In the genomic region with DNA sequence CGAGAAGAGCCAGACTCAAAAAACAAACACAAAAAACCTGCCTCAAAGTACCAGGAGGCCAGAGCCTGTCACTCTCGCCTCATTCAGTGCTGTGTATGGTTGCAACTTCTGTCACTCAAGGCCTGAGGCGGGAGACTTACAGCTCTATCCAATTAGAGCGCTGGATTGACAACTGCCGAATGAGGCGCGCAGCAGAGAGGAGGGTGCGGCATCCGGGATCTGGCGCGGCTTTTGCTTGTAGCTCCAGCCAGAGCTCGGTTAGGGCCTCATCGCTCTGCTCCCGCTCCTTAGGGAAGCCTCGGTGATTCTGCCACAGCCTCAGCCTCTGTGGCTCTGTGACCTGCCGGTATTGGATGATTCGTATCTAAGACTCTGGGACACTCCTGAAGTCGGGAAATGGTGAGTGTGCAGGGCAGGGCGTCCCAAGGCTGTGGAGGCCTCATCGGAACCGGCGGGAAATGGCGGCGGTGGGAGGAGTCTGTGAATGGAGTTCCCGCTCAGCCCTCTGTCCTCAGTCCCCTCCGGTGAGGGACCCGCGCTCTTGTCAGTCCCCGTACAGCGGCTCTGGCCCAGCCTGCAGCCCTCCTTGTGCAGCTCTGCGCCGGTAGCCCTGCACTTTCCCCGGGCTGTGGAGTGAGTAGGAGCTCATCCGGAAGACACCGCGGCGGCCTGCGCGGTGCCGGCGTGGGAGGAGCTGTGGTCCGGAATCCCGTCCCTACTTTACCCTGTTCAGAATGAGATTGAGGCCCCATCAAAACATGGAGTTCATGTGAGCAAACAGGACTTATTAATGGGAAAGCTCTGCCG, we compare ENCODE assay signal across 8 cellular contexts. TPM values are rescaled to one million over a fixed set of nuclear protein-coding genes. Genes with fewer than 3 reads are reported as not detected.
DNase-seq lines count a peak whose midpoint lies in the region; ATAC-seq and TF ChIP-seq lines count a peak whose summit lies in the region.

A gene (plus strand): TSS at position 227 of the 807 bp plus-strand sequence. CDS start 170 bp downstream, at position 397.

- H3K27ac ChIP-seq in RWPE2 (ENCODE audit: poor library complexity, severe bottlenecking) (peak within 1 kb of the TSS; percentile 75), neural cell (ENCODE audit: low read length) (peak within 1 kb of the TSS; percentile 96)

- H3K9me3 Mint-ChIP-seq in stimulated activated naive CD8-positive, alpha-beta T cell treated with anti-CD3 and anti-CD28 coated beads, Interleukin-15, amount 100 ng/mL, for 72 hours, result peaks cover 11 to 18% of the 10 kb centered on the region in 2 donors

- peaks cover 36% of the 10 kb centered on the region for H3K79me2 ChIP-seq in neural cell (replicated peaks; ENCODE audit: insufficient read depth, low read length)

- peak within 1 kb of the TSS; percentile 97 to 100 for H3K4me3 Mint-ChIP-seq in stimulated activated naive CD8-positive, alpha-beta T cell treated with anti-CD3 and anti-CD28 coated beads, Interleukin-15, amount 100 ng/mL, for 72 hours

- no peaks in the 10 kb centered on the region for H4K20me1 ChIP-seq in neural cell (ENCODE audit: insufficient read depth)

- H3K4me1 Mint-ChIP-seq in stimulated activated naive CD8-positive, alpha-beta T cell treated with anti-CD3 and anti-CD28 coated beads, Interleukin-15, amount 100 ng/mL, for 72 hours, result peaks cover 28% of the 10 kb centered on the region

- DNase-seq in DMS153 treated with DMSO at 0.1 percent for 48 hours (lab: John Stamatoyannopoulos, UW; ENCODE audit: unreplicated experiment) (peak; percentile 24), KBM-7 (peak; percentile 98), RWPE2 (ENCODE audit: low spot score) (peak; percentile 91), activated gamma-delta T cell (lab: John Stamatoyannopoulos, UW) (peak; percentile 56), fibroblast of the conjunctiva (ENCODE audit: low read depth) (peak; percentile 95)
- DNase-seq in stimulated activated naive CD8-positive, alpha-beta T cell treated with anti-CD3 and anti-CD28 coated beads, Interleukin-15, amount 100 ng/mL, for 72 hours, result peak; percentile 92 to 94

- peak within 1 kb of the TSS; percentile 96 for H3K4me2 ChIP-seq in neural cell (ENCODE audit: low read length)

- peak within 1 kb of the TSS; percentile 91 for H3K9ac ChIP-seq in neural cell (ENCODE audit: low read length)

- in situ Hi-C loops in KBM-7 (cut with MboI; ENCODE audit: low pct_unique_long_range_greater_than_20kb, low sequenced_read_pairs), result no loop called here

- peaks cover 13% of the 10 kb centered on the region for H3K9me3 ChIP-seq in RWPE2 (ENCODE audit: severe bottlenecking)
- no peaks in the 10 kb centered on the region for H3K9me3 ChIP-seq in neural cell (ENCODE audit: low read length)

- peak; percentile 38 for TF ChIP-seq EP300 in neural cell (conservative IDR thresholded peaks at IDR 0.05; ENCODE audit: poor library complexity, severe bottlenecking)

- H3K27me3 ChIP-seq in RWPE2 (ENCODE audit: insufficient read depth, poor library complexity, severe bottlenecking) (no peaks in the 10 kb centered on the region), neural cell (ENCODE audit: insufficient read depth, low read depth, low read length) (no peaks in the 10 kb centered on the region)

- no peaks in the 10 kb centered on the region for H3K27me3 Mint-ChIP-seq in stimulated activated naive CD8-positive, alpha-beta T cell treated with anti-CD3 and anti-CD28 coated beads, Interleukin-15, amount 100 ng/mL, for 72 hours

- TF ChIP-seq RAD21 in neural cell (conservative IDR thresholded peaks at IDR 0.05), result peak; percentile 24

- no peaks in the 10 kb centered on the region for H3K9me2 ChIP-seq in neural cell (ENCODE audit: insufficient read depth, low read length)

- H3F3A ChIP-seq in neural cell (ENCODE audit: insufficient read depth, low read length, poor library complexity, severe bottlenecking), result peaks cover 6% of the 10 kb centered on the region

- peaks cover 14% of the 10 kb centered on the region for H3K36me3 ChIP-seq in RWPE2 (ENCODE audit: low read depth)
- H3K36me3 ChIP-seq in neural cell (ENCODE audit: insufficient read depth, low read length), result no peaks in the 10 kb centered on the region

- H3K4me3 ChIP-seq in RWPE2 (ENCODE audit: severe bottlenecking) (peak within 1 kb of the TSS; percentile 57), neural cell (ENCODE audit: low read length) (peak within 1 kb of the TSS; percentile 97)

- peak within 1 kb of the TSS; percentile 99 for H3K27ac Mint-ChIP-seq in stimulated activated naive CD8-positive, alpha-beta T cell treated with anti-CD3 and anti-CD28 coated beads, Interleukin-15, amount 100 ng/mL, for 72 hours

- H3K4me1 ChIP-seq in RWPE2 (ENCODE audit: insufficient read depth, poor library complexity, severe bottlenecking), result no peaks in the 10 kb centered on the region

- ATAC-seq in GM21529 (IDR thresholded peaks at IDR 0.05; ENCODE audit: unreplicated experiment), result peak; percentile 99
- ATAC-seq in RWPE2 (ENCODE audit: low read depth), result peak; percentile 98
- ATAC-seq in stimulated activated naive CD8-positive, alpha-beta T cell treated with anti-CD3 and anti-CD28 coated beads, Interleukin-15, amount 100 ng/mL, for 72 hours, result peak; percentile 97

- peak within 1 kb of the TSS; percentile 95 for H2AFZ ChIP-seq in neural cell (ENCODE audit: low read depth, low read length)

- TF ChIP-seq CTCF in RWPE2 (IDR thresholded peaks at IDR 0.05; ENCODE audit: poor library complexity, severe bottlenecking), result no peak
- no peak for TF ChIP-seq CTCF in neural cell (IDR thresholded peaks at IDR 0.05; ENCODE audit: poor library complexity, severe bottlenecking)

TF ChIP-seq in neural cell, 6 proteins besides CTCF, POLR2A, EP300 and RAD21:
- TF ChIP-seq POLR2AphosphoS5 (IDR thresholded peaks at IDR 0.05), result peak; percentile 93
- TF ChIP-seq, protein P1, sequence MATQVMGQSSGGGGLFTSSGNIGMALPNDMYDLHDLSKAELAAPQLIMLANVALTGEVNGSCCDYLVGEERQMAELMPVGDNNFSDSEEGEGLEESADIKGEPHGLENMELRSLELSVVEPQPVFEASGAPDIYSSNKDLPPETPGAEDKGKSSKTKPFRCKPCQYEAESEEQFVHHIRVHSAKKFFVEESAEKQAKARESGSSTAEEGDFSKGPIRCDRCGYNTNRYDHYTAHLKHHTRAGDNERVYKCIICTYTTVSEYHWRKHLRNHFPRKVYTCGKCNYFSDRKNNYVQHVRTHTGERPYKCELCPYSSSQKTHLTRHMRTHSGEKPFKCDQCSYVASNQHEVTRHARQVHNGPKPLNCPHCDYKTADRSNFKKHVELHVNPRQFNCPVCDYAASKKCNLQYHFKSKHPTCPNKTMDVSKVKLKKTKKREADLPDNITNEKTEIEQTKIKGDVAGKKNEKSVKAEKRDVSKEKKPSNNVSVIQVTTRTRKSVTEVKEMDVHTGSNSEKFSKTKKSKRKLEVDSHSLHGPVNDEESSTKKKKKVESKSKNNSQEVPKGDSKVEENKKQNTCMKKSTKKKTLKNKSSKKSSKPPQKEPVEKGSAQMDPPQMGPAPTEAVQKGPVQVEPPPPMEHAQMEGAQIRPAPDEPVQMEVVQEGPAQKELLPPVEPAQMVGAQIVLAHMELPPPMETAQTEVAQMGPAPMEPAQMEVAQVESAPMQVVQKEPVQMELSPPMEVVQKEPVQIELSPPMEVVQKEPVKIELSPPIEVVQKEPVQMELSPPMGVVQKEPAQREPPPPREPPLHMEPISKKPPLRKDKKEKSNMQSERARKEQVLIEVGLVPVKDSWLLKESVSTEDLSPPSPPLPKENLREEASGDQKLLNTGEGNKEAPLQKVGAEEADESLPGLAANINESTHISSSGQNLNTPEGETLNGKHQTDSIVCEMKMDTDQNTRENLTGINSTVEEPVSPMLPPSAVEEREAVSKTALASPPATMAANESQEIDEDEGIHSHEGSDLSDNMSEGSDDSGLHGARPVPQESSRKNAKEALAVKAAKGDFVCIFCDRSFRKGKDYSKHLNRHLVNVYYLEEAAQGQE (IDR thresholded peaks at IDR 0.05; ENCODE audit: borderline replicate concordance), result peak; percentile 89
- TF ChIP-seq MXI1 (conservative IDR thresholded peaks at IDR 0.05; ENCODE audit: poor library complexity, severe bottlenecking), result peak; percentile 83
- peak; percentile 14 for TF ChIP-seq SMC3 (conservative IDR thresholded peaks at IDR 0.05; ENCODE audit: poor library complexity)
- TF ChIP-seq EZH2 (IDR thresholded peaks at IDR 0.05; ENCODE audit: borderline replicate concordance, insufficient read depth, low read length, poor library complexity, severe bottlenecking), result no peak
- peak; percentile 46 for TF ChIP-seq TAF1 (IDR thresholded peaks at IDR 0.05; ENCODE audit: low read depth)

RNA-seq across cellular contexts. Expression of the gene that starts here (rescaled TPM):
- 11.4 and 12.8 TPM in 2 replicates for polyA plus RNA-seq in neural cell
- polyA minus RNA-seq in neural cell, result 41.9 and 46.9 TPM in 2 replicates

Comparison
In these comparisons a context has a peak if more than half of its experiments do, and no peak if none do; other contexts are left out.
1. Peak in every context shown above with its lines: DNase-seq, ATAC-seq, H3K4me3 ChIP-seq and H3K27ac ChIP-seq.
2. DNase-seq: peak in every context shown above with its lines; median percentile 98 in KBM-7; 95 in fibroblast of the conjunctiva; 93 in stimulated activated naive CD8-positive, alpha-beta T cell treated with anti-CD3 and anti-CD28 coated beads, Interleukin-15, amount 100 ng/mL, for 72 hours; 91 in RWPE2; 56 in activated gamma-delta T cell; 24 in DMS153 treated with DMSO at 0.1 percent for 48 hours.